Comparison of ENCODE assay signal across 1 cellular context in genomic region chr14:84969501-84969900, GRCh38.
TF ChIP-seq lines count a peak whose summit lies in the region.

No MANE protein-coding gene starts in this region.

TF ChIP-seq in endothelial cell of umbilical vein, 7 proteins besides CTCF, POLR2A, EP300 and RAD21 (continued from another document):
- TF ChIP-seq EZH2 (IDR thresholded peaks at IDR 0.05; ENCODE audit: borderline replicate concordance, low read depth, low read length, severe bottlenecking) (no peak), MYC (IDR thresholded peaks at IDR 0.05; ENCODE audit: low read depth, low read length) (no peak), JUN (IDR thresholded peaks at IDR 0.05; ENCODE audit: borderline replicate concordance, insufficient read depth, insufficient read length, low read depth) (no peak), MAX (IDR thresholded peaks at IDR 0.05; ENCODE audit: insufficient read depth, insufficient read length) (no peak), FOS (IDR thresholded peaks at IDR 0.05; ENCODE audit: borderline replicate concordance, insufficient read depth, low read length) (no peak), POLR2AphosphoS5 (IDR thresholded peaks at IDR 0.05; ENCODE audit: insufficient read depth, low read depth, low read length) (no peak)
